In genomic region chr11:34481307-34481706, GRCh38 we compare ENCODE assay signal across 1 cellular context.
TF ChIP-seq lines count a peak whose summit lies in the region.

No MANE protein-coding gene starts in this region.

TF ChIP-seq in neural cell, 6 proteins besides CTCF, POLR2A, EP300 and RAD21 (continued from another document):
- TF ChIP-seq EZH2 (IDR thresholded peaks at IDR 0.05; ENCODE audit: borderline replicate concordance, insufficient read depth, low read length, poor library complexity, severe bottlenecking) (no peak), REST (IDR thresholded peaks at IDR 0.05; ENCODE audit: borderline replicate concordance) (no peak), SMC3 (conservative IDR thresholded peaks at IDR 0.05; ENCODE audit: poor library complexity) (no peak)
